ENCODE assay signal across 16 cellular contexts in the genomic region with DNA sequence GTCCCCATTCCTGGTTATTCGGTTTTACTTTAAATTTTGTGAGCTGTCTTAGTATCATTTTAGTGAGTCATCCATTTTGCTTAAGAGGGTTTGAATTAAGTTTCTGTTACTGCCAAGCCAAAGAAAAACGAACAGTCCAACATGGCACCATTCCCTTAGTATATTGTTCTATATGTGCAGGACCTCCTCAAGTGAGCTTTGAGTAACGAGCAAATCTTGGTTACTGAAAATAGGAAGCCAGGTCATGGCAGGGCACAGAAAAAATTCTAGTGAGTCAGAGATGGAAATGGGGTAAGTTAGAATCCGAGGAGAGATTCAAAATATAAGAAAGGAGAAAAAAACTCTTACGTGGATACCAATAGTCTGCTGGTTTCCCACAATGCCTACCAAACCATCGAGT.
"Had no signal": no experiment of that assay in that cellular context is flagged by ENCODE, and none has a peak within 500 bp of the region (broad histone marks: within the 10 kb centered on the region; RNA-seq: fewer than 3 reads in every experiment).

No MANE protein-coding gene starts in this region.

- H3K4me1 ChIP-seq: psoas muscle, transverse colon had no signal

- H3K27ac ChIP-seq: psoas muscle, transverse colon had no signal

- H3K36me3 ChIP-seq: esophagus squamous epithelium, transverse colon had no signal

- H3K9me3 ChIP-seq: esophagus squamous epithelium, psoas muscle, transverse colon had no signal

- ATAC-seq: activated T-cell treated with anti-CD3 and anti-CD28 coated beads, Interleukin-2, amount 50 U/mL, for 72 hours; left cardiac atrium; naive thymus-derived CD8-positive, alpha-beta T cell; psoas muscle; sciatic nerve had no signal

- DNase-seq: activated CD4-positive, alpha-beta memory T cell treated with anti-CD3 and anti-CD28 coated beads, Interleukin-2, amount 10 ng/mL, durations not matched to agents 7 days and 5 days; activated CD4-positive, CD25-positive, alpha-beta regulatory T cell treated with anti-CD3 and anti-CD28 coated beads, Interleukin-2, amount 50 U/mL, for 72 hours; activated CD8-positive, alpha-beta memory T cell treated with anti-CD3 and anti-CD28 coated beads, Interleukin-2, amount 50 U/mL, for 4 hours; activated gamma-delta T cell treated with Interleukin-2 at 50 U/mL for 16 hours; activated naive CD8-positive, alpha-beta T cell treated with anti-CD3 and anti-CD28 coated beads, Interleukin-2, amount 10 ng/mL, durations not matched to agents 7 days and 5 days; activated T-cell treated with anti-CD3 and anti-CD28 coated beads, Interleukin-2, amount 50 U/mL, for 72 hours; esophagus squamous epithelium; left cardiac atrium; naive thymus-derived CD8-positive, alpha-beta T cell; psoas muscle; stimulated activated CD4-positive, alpha-beta T cell treated with anti-CD3 and anti-CD28 coated beads, Interleukin-12 subunit alpha, Interleukin-12 subunit beta, amount 100 ng/mL, for 4 hours; stimulated activated naive CD4-positive, alpha-beta T cell; substantia nigra; transverse colon had no signal

- H3K4me3 ChIP-seq: esophagus squamous epithelium, lung, psoas muscle, transverse colon had no signal

- H3K27me3 ChIP-seq: esophagus squamous epithelium, transverse colon had no signal
